ENCODE assay signal across 22 cellular contexts in genomic region chr1:1424623-1425229, GRCh38. TPM values are rescaled to one million over a fixed set of nuclear protein-coding genes. Genes with fewer than 3 reads are reported as not detected.
DNase-seq lines count a peak whose midpoint lies in the region; ATAC-seq, FAIRE-seq and TF ChIP-seq lines count a peak whose summit lies in the region.
"Had no signal": no experiment of that assay in that cellular context is flagged by ENCODE, and none has a peak within 500 bp of the region (broad histone marks: within the 10 kb centered on the region; RNA-seq: fewer than 3 reads in every experiment).

No MANE protein-coding gene starts in this region.

- H3K9me3 ChIP-seq in HepG2 (ENCODE audit: low read length) (no peaks in the 10 kb centered on the region), testis (no peaks in the 10 kb centered on the region)
- H3K9me3 ChIP-seq: upper lobe of right lung had no signal

- POLR2A ChIA-PET in activated CD4-positive, alpha-beta T cell treated with anti-CD3 and anti-CD28 coated beads for 36 hours (lab: Charles Lee): interaction anchor here (0.9 kb wide), 1 partner anchor 14 kb away, joined by 3 read pairs; no protein-coding TSS in a partner anchor
- POLR2A ChIA-PET in HepG2 (lab: Yijun Ruan, JAX) (interaction anchor here (1.4 to 3.1 kb wide), 6 partner anchors 7 to 22 kb away, joined by 3 to 21 read pairs (median 6); partner anchors contain the start of gene MRPL20), GM10248 (lab: Yijun Ruan, JAX) (no interaction called here)

- H3K36me3 ChIP-seq in HepG2 (replicated peaks in 1 of 2; ENCODE audit: control insufficient read depth in 1 of 2, insufficient read depth in 2 of 2, low read length in 2 of 2) (no peaks in the 10 kb centered on the region), testis (ENCODE audit: low read depth, missing control alignments) (no peaks in the 10 kb centered on the region)
- H3K36me3 ChIP-seq: upper lobe of right lung had no signal

- peaks cover 26% of the 10 kb centered on the region for H3K27me3 Mint-ChIP-seq in activated CD4-positive, alpha-beta T cell treated with anti-CD3 and anti-CD28 coated beads, Interleukin-2, amount 10 ng/mL, durations not matched to agents 24 days and 14 days
- peaks cover 22% of the 10 kb centered on the region for H3K27me3 Mint-ChIP-seq in activated CD4-positive, alpha-beta T cell treated with anti-CD3 and anti-CD28 coated beads for 36 hours

- no peak for TF ChIP-seq POLR2A in HepG2 (IDR thresholded peaks at IDR 0.05; ENCODE audit: insufficient read depth in 1 of 2, low read depth in 2 of 2, low read length in 2 of 2)
- TF ChIP-seq POLR2A in testis (IDR thresholded peaks at IDR 0.05): no peak

- TF ChIP-seq RAD21 in HepG2 (CRISPR knock-in tag; IDR thresholded peaks at IDR 0.05): no peak

- TF ChIP-seq EP300 in HepG2 (IDR thresholded peaks at IDR 0.05; ENCODE audit: low read depth in 2 of 2, low read length in 2 of 2) (no peak), HepG2 (CRISPR knock-in tag; IDR thresholded peaks at IDR 0.05; ENCODE audit: borderline replicate concordance) (no peak)

- no peak for DNase-seq in activated CD4-positive, alpha-beta T cell treated with anti-CD3 and anti-CD28 coated beads, Interleukin-2, amount 10 ng/mL, durations not matched to agents 24 days and 14 days
- no peak for DNase-seq in activated CD4-positive, alpha-beta T cell treated with anti-CD3 and anti-CD28 coated beads for 36 hours
- DNase-seq in HepG2 (ENCODE audit: low spot score) (no peak), testis (peak; percentile 75), sciatic nerve (ENCODE audit: low spot score) (no peak), GM10248 (ENCODE audit: extremely low spot score) (no peak)
- DNase-seq: activated naive CD4-positive, alpha-beta T cell treated with Interleukin-2 at 50 U/mL for 16 hours; activated T-cell treated with anti-CD3 and anti-CD28 coated beads, Interleukin-2, amount 50 U/mL, for 24 hours; AML-193; effector memory CD8-positive, alpha-beta T cell; GM23248; left colon; MM.1S; NCI-H1436; NCI-H524; stimulated activated CD4-positive, alpha-beta T cell treated with anti-CD3 and anti-CD28 coated beads, Interleukin-4, amount 100 ng/mL, for 24 hours; upper lobe of right lung had no signal

- H3K4me1 ChIP-seq in HepG2 (ENCODE audit: insufficient read depth, low read length) (peaks cover 50% of the 10 kb centered on the region), testis (peaks cover 18% of the 10 kb centered on the region)

- FAIRE-seq in HepG2 (lab: Jason Lieb, UNC): no peak
- FAIRE-seq: GM12878 had no signal

- in situ Hi-C loops in HepG2 (cut with HindIII; ENCODE audit: extremely low pct_ligation_motif_present, low pct_unique_long_range_greater_than_20kb): no loop called here

- no peak overlapping the region for H3K4me3 Mint-ChIP-seq in activated CD4-positive, alpha-beta T cell treated with anti-CD3 and anti-CD28 coated beads, Interleukin-2, amount 10 ng/mL, durations not matched to agents 24 days and 14 days
- H3K4me3 Mint-ChIP-seq in activated CD4-positive, alpha-beta T cell treated with anti-CD3 and anti-CD28 coated beads for 36 hours: no peak overlapping the region
- H3K4me3 Mint-ChIP-seq: activated T-cell treated with anti-CD3 and anti-CD28 coated beads, Interleukin-2, amount 50 U/mL, for 24 hours; effector memory CD8-positive, alpha-beta T cell; stimulated activated naive CD8-positive, alpha-beta T cell treated with anti-CD3 and anti-CD28 coated beads, Interleukin-15, Interleukin-2, amounts not matched to agents 100 ng/mL and 50 ng/mL, for 24 hours had no signal

- WGBS in HepG2 (ENCODE audit: low lambda C conversion rate): 58% methylated on average over 22 of the region's 22 CpGs
- 72 to 79% methylated on average over 22 of the region's 22 CpGs for WGBS in testis, 2 donors

- no peaks in the 10 kb centered on the region for H3K9me3 Mint-ChIP-seq in activated CD4-positive, alpha-beta T cell treated with anti-CD3 and anti-CD28 coated beads, Interleukin-2, amount 10 ng/mL, durations not matched to agents 24 days and 14 days
- H3K9me3 Mint-ChIP-seq in activated CD4-positive, alpha-beta T cell treated with anti-CD3 and anti-CD28 coated beads for 36 hours (ENCODE audit: low read depth): no peaks in the 10 kb centered on the region
- H3K9me3 Mint-ChIP-seq: activated T-cell treated with anti-CD3 and anti-CD28 coated beads, Interleukin-2, amount 50 U/mL, for 24 hours; effector memory CD8-positive, alpha-beta T cell; stimulated activated naive CD8-positive, alpha-beta T cell treated with anti-CD3 and anti-CD28 coated beads, Interleukin-15, Interleukin-2, amounts not matched to agents 100 ng/mL and 50 ng/mL, for 24 hours had no signal

- no peak overlapping the region for H3K27ac ChIP-seq in HepG2 (ENCODE audit: extremely low read length, insufficient read depth, low read length)
- H3K27ac ChIP-seq in testis: peak overlapping the region in 1 of 2 donors; percentile 83
- H3K27ac ChIP-seq: 22Rv1, GM23248, upper lobe of right lung had no signal

- no peaks in the 10 kb centered on the region; a peak in 1 of 5 replicates for H3K27me3 ChIP-seq in HepG2 (ENCODE audit: control insufficient read depth in 1 of 2, insufficient read depth in 2 of 2, low read length in 2 of 2)
- H3K27me3 ChIP-seq in testis: no peaks in the 10 kb centered on the region
- H3K27me3 ChIP-seq: upper lobe of right lung had no signal

- H3K36me3 Mint-ChIP-seq in activated CD4-positive, alpha-beta T cell treated with anti-CD3 and anti-CD28 coated beads, Interleukin-2, amount 10 ng/mL, durations not matched to agents 24 days and 14 days (ENCODE audit: low read depth): no peaks in the 10 kb centered on the region
- H3K36me3 Mint-ChIP-seq in activated CD4-positive, alpha-beta T cell treated with anti-CD3 and anti-CD28 coated beads for 36 hours (ENCODE audit: low read depth): no peaks in the 10 kb centered on the region

- CTCF ChIA-PET in activated CD4-positive, alpha-beta T cell treated with anti-CD3 and anti-CD28 coated beads for 36 hours (lab: Charles Lee): no interaction called here
- CTCF ChIA-PET in HepG2 (lab: Yijun Ruan, JAX; ENCODE audit: low intra/inter-chr PET ratio, low total read pairs): no interaction called here
- CTCF ChIA-PET in GM10248 (lab: Yijun Ruan, JAX): interaction anchor here (1.5 kb wide), 1 partner anchor 12 kb away, joined by 5 read pairs; no protein-coding TSS in a partner anchor

- H2AFZ ChIP-seq in HepG2 (ENCODE audit: low read length): no peak overlapping the region
- H2AFZ ChIP-seq: GM23248 had no signal

- TF ChIP-seq CTCF in HepG2 (CRISPR knock-in tag; IDR thresholded peaks at IDR 0.05): no peak
- no peak for TF ChIP-seq CTCF in testis (IDR thresholded peaks at IDR 0.05)
- no peak for TF ChIP-seq CTCF in GM10248 (IDR thresholded peaks at IDR 0.05; ENCODE audit: control extremely low read depth, extremely low read depth, low read depth, missing control alignments)

- BruUV-seq in HepG2 (replicated peaks; lab: Mats Ljungman, UMichigan): no TSS peak

- peak overlapping the region; percentile 14 for H3K27ac Mint-ChIP-seq in activated CD4-positive, alpha-beta T cell treated with anti-CD3 and anti-CD28 coated beads, Interleukin-2, amount 10 ng/mL, durations not matched to agents 24 days and 14 days
- H3K27ac Mint-ChIP-seq in activated CD4-positive, alpha-beta T cell treated with anti-CD3 and anti-CD28 coated beads for 36 hours: no peak overlapping the region
- H3K27ac Mint-ChIP-seq: activated T-cell treated with anti-CD3 and anti-CD28 coated beads, Interleukin-2, amount 50 U/mL, for 24 hours; effector memory CD8-positive, alpha-beta T cell; stimulated activated naive CD8-positive, alpha-beta T cell treated with anti-CD3 and anti-CD28 coated beads, Interleukin-15, Interleukin-2, amounts not matched to agents 100 ng/mL and 50 ng/mL, for 24 hours had no signal

- H4K20me1 ChIP-seq in HepG2 (ENCODE audit: insufficient read depth, low read length): no peaks in the 10 kb centered on the region

- no peak overlapping the region; the same call in 1 of the 2 replicates for H3K4me2 ChIP-seq in HepG2 (ENCODE audit: low read depth, low read length)

- H3K4me3 ChIP-seq in HepG2 (replicated peaks in 1 of 3; ENCODE audit: insufficient read depth in 1 of 3, low read depth in 2 of 3, low read length in 3 of 3) (no peak overlapping the region), testis (no peak overlapping the region)
- H3K4me3 ChIP-seq: GM12878, GM23248, upper lobe of right lung had no signal

- no peak overlapping the region for H3K9ac ChIP-seq in HepG2 (ENCODE audit: insufficient read depth, low read depth, low read length)
- H3K9ac ChIP-seq: GM23248 had no signal

- peaks cover 4% of the 10 kb centered on the region for H3K79me2 ChIP-seq in HepG2 (ENCODE audit: insufficient read depth, low read length)

- intact Hi-C loops in activated CD4-positive, alpha-beta T cell treated with anti-CD3 and anti-CD28 coated beads, Interleukin-2, amount 10 ng/mL, durations not matched to agents 24 days and 14 days (cut with micrococcal nuclease): no loop called here
- intact Hi-C loops in activated CD4-positive, alpha-beta T cell treated with anti-CD3 and anti-CD28 coated beads for 36 hours (cut with DNase I, micrococcal nuclease): no loop called here
- intact Hi-C loops in HepG2 (cut with micrococcal nuclease; ENCODE audit: unreplicated experiment) (no loop called here), testis (cut with DNase I; ENCODE audit: low total_unique reads) (no loop called here), sciatic nerve (cut with DNase I) (no loop called here)

- ATAC-seq in activated CD4-positive, alpha-beta T cell treated with anti-CD3 and anti-CD28 coated beads for 36 hours: no peak
- ATAC-seq in HepG2 (no peak), sciatic nerve (no peak)
- ATAC-seq: effector memory CD8-positive, alpha-beta T cell; GM12878; left colon; upper lobe of right lung had no signal

- H3K4me1 Mint-ChIP-seq in activated CD4-positive, alpha-beta T cell treated with anti-CD3 and anti-CD28 coated beads, Interleukin-2, amount 10 ng/mL, durations not matched to agents 24 days and 14 days: peaks cover 5% of the 10 kb centered on the region
- H3K4me1 Mint-ChIP-seq in activated CD4-positive, alpha-beta T cell treated with anti-CD3 and anti-CD28 coated beads for 36 hours: peaks cover 4% of the 10 kb centered on the region

RNA-seq across cellular contexts. Expression of gene ANKRD65, which starts 3.6 kb away (rescaled TPM):
- total RNA-seq in activated CD4-positive, alpha-beta T cell treated with anti-CD3 and anti-CD28 coated beads, Interleukin-2, amount 10 ng/mL, durations not matched to agents 24 days and 14 days: not detected in 2 replicates
- not detected for total RNA-seq in activated CD4-positive, alpha-beta T cell treated with anti-CD3 and anti-CD28 coated beads for 36 hours
- 28.3 and 30.1 TPM in 2 replicates for total RNA-seq in HepG2 (2016; rRNA removed; fragmentation: Illumina TruSeq; extraction: Trizol)
- total RNA-seq in HepG2 (2016; cell fraction: cytosol; rRNA removed; fragmentation: Illumina TruSeq; extraction: Trizol; ENCODE audit: low read depth): 5.3 and 5.6 TPM in 2 replicates
- 28.5 and 29.3 TPM in 2 replicates for total RNA-seq in HepG2 (2016; cell fraction: insoluble cytoplasmic fraction; rRNA removed; fragmentation: Illumina TruSeq; extraction: Trizol)
- total RNA-seq in HepG2 (2016; cell fraction: membrane; rRNA removed; fragmentation: Illumina TruSeq; extraction: Trizol): 16.0 and 16.3 TPM in 2 replicates
- total RNA-seq in HepG2 (2016; cell fraction: nucleus; rRNA removed; fragmentation: Illumina TruSeq; extraction: Trizol): 18.0 and 19.5 TPM in 2 replicates
- 12.1 and 13.2 TPM in 2 replicates for polyA plus RNA-seq in HepG2 (2011; rRNA removed)
- 13.0 and 16.9 TPM in 2 replicates for polyA plus RNA-seq in HepG2 (2011; cell fraction: cytosol; rRNA removed)
- polyA plus RNA-seq in HepG2 (2011; cell fraction: nucleus; rRNA removed): 27.8 and 28.7 TPM in 2 replicates
- 7.1 and 8.2 TPM in 2 replicates for polyA plus RNA-seq in HepG2 (2012)
- polyA plus RNA-seq in HepG2 (2016; cell fraction: cytosol; fragmentation: Illumina TruSeq; extraction: Trizol; ENCODE audit: low read depth): 5.0 TPM in 2 replicates
- 30.0 and 31.6 TPM in 2 replicates for polyA plus RNA-seq in HepG2 (2016; cell fraction: insoluble cytoplasmic fraction; fragmentation: Illumina TruSeq; extraction: Trizol; ENCODE audit: low read depth)
- polyA plus RNA-seq in HepG2 (2016; cell fraction: membrane; fragmentation: Illumina TruSeq; extraction: Trizol; ENCODE audit: low read depth): 11.4 and 12.1 TPM in 2 replicates
- 45.0 and 48.7 TPM in 2 replicates for polyA plus RNA-seq in HepG2 (2016; cell fraction: nucleus; fragmentation: Illumina TruSeq; extraction: Trizol; ENCODE audit: insufficient read depth, low read depth)
- 9.7 TPM in 1 of 2 replicates, not detected in the other for polyA minus RNA-seq in HepG2 (2011; rRNA and poly(A)+ RNA removed; ENCODE audit: low replicate concordance)
- 5.6 and 6.6 TPM in 2 replicates for polyA minus RNA-seq in HepG2 (2011; cell fraction: cytosol; rRNA and poly(A)+ RNA removed)
- 2.6 and 3.6 TPM in 2 replicates for polyA minus RNA-seq in HepG2 (2011; cell fraction: nucleus; rRNA and poly(A)+ RNA removed)
- total RNA-seq in testis: 10 to 100 TPM; 10.4 to 14.7 TPM
- 10.0 TPM for polyA plus RNA-seq in testis (ENCODE audit: insufficient read depth, low read depth, low replicate concordance)
- total RNA-seq in sciatic nerve: 11.2 TPM
- polyA plus RNA-seq: neural cell had no signal

RNA-seq across cellular contexts. Expression of gene VWA1, which starts 10.8 kb away (rescaled TPM):
- 4.9 and 5.2 TPM in 2 replicates for total RNA-seq in activated CD4-positive, alpha-beta T cell treated with anti-CD3 and anti-CD28 coated beads, Interleukin-2, amount 10 ng/mL, durations not matched to agents 24 days and 14 days
- total RNA-seq in activated CD4-positive, alpha-beta T cell treated with anti-CD3 and anti-CD28 coated beads for 36 hours: under 1 TPM; 0.56 to 0.78 TPM
- 25.1 and 57.5 TPM in 2 replicates for total RNA-seq in HepG2 (2016; rRNA removed; fragmentation: Illumina TruSeq; extraction: Trizol)
- 4.5 and 4.7 TPM in 2 replicates for total RNA-seq in HepG2 (2016; cell fraction: cytosol; rRNA removed; fragmentation: Illumina TruSeq; extraction: Trizol; ENCODE audit: low read depth)
- total RNA-seq in HepG2 (2016; cell fraction: insoluble cytoplasmic fraction; rRNA removed; fragmentation: Illumina TruSeq; extraction: Trizol): 23.6 and 57.6 TPM in 2 replicates
- 12.5 and 16.0 TPM in 2 replicates for total RNA-seq in HepG2 (2016; cell fraction: membrane; rRNA removed; fragmentation: Illumina TruSeq; extraction: Trizol)
- 51.4 and 68.6 TPM in 2 replicates for total RNA-seq in HepG2 (2016; cell fraction: nucleus; rRNA removed; fragmentation: Illumina TruSeq; extraction: Trizol)
- 40.9 and 61.3 TPM in 2 replicates for polyA plus RNA-seq in HepG2 (2011; rRNA removed)
- polyA plus RNA-seq in HepG2 (2011; cell fraction: cytosol; rRNA removed): 31.3 and 57.3 TPM in 2 replicates
- 80.8 and 81.7 TPM in 2 replicates for polyA plus RNA-seq in HepG2 (2011; cell fraction: nucleus; rRNA removed)
- 28.6 and 31.7 TPM in 2 replicates for polyA plus RNA-seq in HepG2 (2012)
- 6.7 and 8.2 TPM in 2 replicates for polyA plus RNA-seq in HepG2 (2016; cell fraction: cytosol; fragmentation: Illumina TruSeq; extraction: Trizol; ENCODE audit: low read depth)
- 32.1 and 34.9 TPM in 2 replicates for polyA plus RNA-seq in HepG2 (2016; cell fraction: insoluble cytoplasmic fraction; fragmentation: Illumina TruSeq; extraction: Trizol; ENCODE audit: low read depth)
- 16.7 and 17.0 TPM in 2 replicates for polyA plus RNA-seq in HepG2 (2016; cell fraction: membrane; fragmentation: Illumina TruSeq; extraction: Trizol; ENCODE audit: low read depth)
- polyA plus RNA-seq in HepG2 (2016; cell fraction: nucleus; fragmentation: Illumina TruSeq; extraction: Trizol; ENCODE audit: insufficient read depth, low read depth): 140 and 151 TPM in 2 replicates
- polyA minus RNA-seq in HepG2 (2011; rRNA and poly(A)+ RNA removed; ENCODE audit: low replicate concordance): 0.05 and 92.8 TPM in 2 replicates
- 48.6 and 49.4 TPM in 2 replicates for polyA minus RNA-seq in HepG2 (2011; cell fraction: cytosol; rRNA and poly(A)+ RNA removed)
- polyA minus RNA-seq in HepG2 (2011; cell fraction: nucleus; rRNA and poly(A)+ RNA removed): 12.6 and 15.8 TPM in 2 replicates
- 10 to 100 TPM; 64.0 to 90.6 TPM for total RNA-seq in testis
- polyA plus RNA-seq in testis (ENCODE audit: insufficient read depth, low read depth, low replicate concordance): 46.6 TPM
- total RNA-seq in sciatic nerve: 175 TPM

RNA-seq across cellular contexts. Expression of gene MRPL20, which starts 17.6 kb away (rescaled TPM):
- total RNA-seq in activated CD4-positive, alpha-beta T cell treated with anti-CD3 and anti-CD28 coated beads, Interleukin-2, amount 10 ng/mL, durations not matched to agents 24 days and 14 days: 187 and 194 TPM in 2 replicates
- 100 to 1,000 TPM; 126 to 143 TPM for total RNA-seq in activated CD4-positive, alpha-beta T cell treated with anti-CD3 and anti-CD28 coated beads for 36 hours
- total RNA-seq in HepG2 (2016; rRNA removed; fragmentation: Illumina TruSeq; extraction: Trizol): 127 and 175 TPM in 2 replicates
- total RNA-seq in HepG2 (2016; cell fraction: cytosol; rRNA removed; fragmentation: Illumina TruSeq; extraction: Trizol; ENCODE audit: low read depth): 95.7 and 120 TPM in 2 replicates
- 134 and 183 TPM in 2 replicates for total RNA-seq in HepG2 (2016; cell fraction: insoluble cytoplasmic fraction; rRNA removed; fragmentation: Illumina TruSeq; extraction: Trizol)
- total RNA-seq in HepG2 (2016; cell fraction: membrane; rRNA removed; fragmentation: Illumina TruSeq; extraction: Trizol): 123 and 133 TPM in 2 replicates
- total RNA-seq in HepG2 (2016; cell fraction: nucleus; rRNA removed; fragmentation: Illumina TruSeq; extraction: Trizol): 46.7 and 58.9 TPM in 2 replicates
- 59.0 and 59.2 TPM in 2 replicates for polyA plus RNA-seq in HepG2 (2011; rRNA removed)
- polyA plus RNA-seq in HepG2 (2011; cell fraction: cytosol; rRNA removed): 66.2 and 67.4 TPM in 2 replicates
- 66.3 and 68.1 TPM in 2 replicates for polyA plus RNA-seq in HepG2 (2011; cell fraction: nucleus; rRNA removed)
- 76.2 and 77.0 TPM in 2 replicates for polyA plus RNA-seq in HepG2 (2012)
- 118 and 143 TPM in 2 replicates for polyA plus RNA-seq in HepG2 (2016; cell fraction: cytosol; fragmentation: Illumina TruSeq; extraction: Trizol; ENCODE audit: low read depth)
- polyA plus RNA-seq in HepG2 (2016; cell fraction: insoluble cytoplasmic fraction; fragmentation: Illumina TruSeq; extraction: Trizol; ENCODE audit: low read depth): 188 and 207 TPM in 2 replicates
- polyA plus RNA-seq in HepG2 (2016; cell fraction: membrane; fragmentation: Illumina TruSeq; extraction: Trizol; ENCODE audit: low read depth): 122 and 127 TPM in 2 replicates
- 127 and 138 TPM in 2 replicates for polyA plus RNA-seq in HepG2 (2016; cell fraction: nucleus; fragmentation: Illumina TruSeq; extraction: Trizol; ENCODE audit: insufficient read depth, low read depth)
- polyA minus RNA-seq in HepG2 (2011; rRNA and poly(A)+ RNA removed; ENCODE audit: low replicate concordance): 58.2 and 96.6 TPM in 2 replicates
- 26.2 and 30.6 TPM in 2 replicates for polyA minus RNA-seq in HepG2 (2011; cell fraction: cytosol; rRNA and poly(A)+ RNA removed)
- polyA minus RNA-seq in HepG2 (2011; cell fraction: nucleus; rRNA and poly(A)+ RNA removed): 29.2 and 39.5 TPM in 2 replicates
- total RNA-seq in testis: 100 to 1,000 TPM; 104 to 123 TPM
- 110 TPM for polyA plus RNA-seq in testis (ENCODE audit: insufficient read depth, low read depth, low replicate concordance)
- 75.6 TPM for total RNA-seq in sciatic nerve

RNA-seq across cellular contexts. Expression of gene ATAD3C, which starts 24.8 kb away (rescaled TPM):
- 0.40 and 0.75 TPM in 2 replicates for total RNA-seq in activated CD4-positive, alpha-beta T cell treated with anti-CD3 and anti-CD28 coated beads, Interleukin-2, amount 10 ng/mL, durations not matched to agents 24 days and 14 days
- total RNA-seq in activated CD4-positive, alpha-beta T cell treated with anti-CD3 and anti-CD28 coated beads for 36 hours: under 1 TPM; 0.30 to 0.39 TPM
- total RNA-seq in HepG2 (2016; rRNA removed; fragmentation: Illumina TruSeq; extraction: Trizol) (3.2 and 4.7 TPM in 2 replicates), testis (1 to 10 TPM; 1.3 to 3.0 TPM), sciatic nerve (2.4 TPM)
- 2.4 and 4.7 TPM in 2 replicates for total RNA-seq in HepG2 (2016; cell fraction: cytosol; rRNA removed; fragmentation: Illumina TruSeq; extraction: Trizol; ENCODE audit: low read depth)
- 2.7 and 3.3 TPM in 2 replicates for total RNA-seq in HepG2 (2016; cell fraction: insoluble cytoplasmic fraction; rRNA removed; fragmentation: Illumina TruSeq; extraction: Trizol)
- total RNA-seq in HepG2 (2016; cell fraction: membrane; rRNA removed; fragmentation: Illumina TruSeq; extraction: Trizol): 5.4 and 8.1 TPM in 2 replicates
- 1.2 and 2.1 TPM in 2 replicates for total RNA-seq in HepG2 (2016; cell fraction: nucleus; rRNA removed; fragmentation: Illumina TruSeq; extraction: Trizol)
- polyA plus RNA-seq in HepG2 (2011; rRNA removed) (2.4 and 3.5 TPM in 2 replicates), testis (ENCODE audit: insufficient read depth, low read depth, low replicate concordance) (1.5 TPM)
- polyA plus RNA-seq in HepG2 (2011; cell fraction: cytosol; rRNA removed): 3.5 and 3.6 TPM in 2 replicates
- polyA plus RNA-seq in HepG2 (2011; cell fraction: nucleus; rRNA removed): 1.7 and 1.9 TPM in 2 replicates
- polyA plus RNA-seq in HepG2 (2012): 3.2 and 4.4 TPM in 2 replicates
- 5.2 and 8.6 TPM in 2 replicates for polyA plus RNA-seq in HepG2 (2016; cell fraction: cytosol; fragmentation: Illumina TruSeq; extraction: Trizol; ENCODE audit: low read depth)
- 4.6 and 4.8 TPM in 2 replicates for polyA plus RNA-seq in HepG2 (2016; cell fraction: insoluble cytoplasmic fraction; fragmentation: Illumina TruSeq; extraction: Trizol; ENCODE audit: low read depth)
- polyA plus RNA-seq in HepG2 (2016; cell fraction: membrane; fragmentation: Illumina TruSeq; extraction: Trizol; ENCODE audit: low read depth): 8.3 TPM in 2 replicates
- 1.5 and 1.9 TPM in 2 replicates for polyA plus RNA-seq in HepG2 (2016; cell fraction: nucleus; fragmentation: Illumina TruSeq; extraction: Trizol; ENCODE audit: insufficient read depth, low read depth)
- 0.96 TPM in 1 of 2 replicates, not detected in the other for polyA minus RNA-seq in HepG2 (2011; rRNA and poly(A)+ RNA removed; ENCODE audit: low replicate concordance)
- polyA minus RNA-seq in HepG2 (2011; cell fraction: cytosol; rRNA and poly(A)+ RNA removed): 0.97 and 2.1 TPM in 2 replicates
- 0.39 and 0.75 TPM in 2 replicates for polyA minus RNA-seq in HepG2 (2011; cell fraction: nucleus; rRNA and poly(A)+ RNA removed)
- total RNA-seq: cerebellum, GM23248 had no signal
- polyA plus RNA-seq: neural cell had no signal

RNA-seq across cellular contexts. Expression of gene CCNL2, which starts 25.6 kb away (rescaled TPM):
- total RNA-seq in activated CD4-positive, alpha-beta T cell treated with anti-CD3 and anti-CD28 coated beads, Interleukin-2, amount 10 ng/mL, durations not matched to agents 24 days and 14 days: 144 and 146 TPM in 2 replicates
- 10 to 100 TPM; 73.6 to 89.7 TPM for total RNA-seq in activated CD4-positive, alpha-beta T cell treated with anti-CD3 and anti-CD28 coated beads for 36 hours
- total RNA-seq in HepG2 (2016; rRNA removed; fragmentation: Illumina TruSeq; extraction: Trizol) (19.6 and 105 TPM in 2 replicates), testis (100 to 1,000 TPM; 204 to 209 TPM), sciatic nerve (207 TPM)
- total RNA-seq in HepG2 (2016; cell fraction: cytosol; rRNA removed; fragmentation: Illumina TruSeq; extraction: Trizol; ENCODE audit: low read depth): 23.1 and 23.2 TPM in 2 replicates
- 18.4 and 112 TPM in 2 replicates for total RNA-seq in HepG2 (2016; cell fraction: insoluble cytoplasmic fraction; rRNA removed; fragmentation: Illumina TruSeq; extraction: Trizol)
- 21.7 and 25.3 TPM in 2 replicates for total RNA-seq in HepG2 (2016; cell fraction: membrane; rRNA removed; fragmentation: Illumina TruSeq; extraction: Trizol)
- 252 and 278 TPM in 2 replicates for total RNA-seq in HepG2 (2016; cell fraction: nucleus; rRNA removed; fragmentation: Illumina TruSeq; extraction: Trizol)
- polyA plus RNA-seq in HepG2 (2011; rRNA removed) (340 and 452 TPM in 2 replicates), testis (ENCODE audit: insufficient read depth, low read depth, low replicate concordance) (90.9 TPM)
- polyA plus RNA-seq in HepG2 (2011; cell fraction: cytosol; rRNA removed): 47.9 and 55.8 TPM in 2 replicates
- 3,874 and 4,178 TPM in 2 replicates for polyA plus RNA-seq in HepG2 (2011; cell fraction: nucleus; rRNA removed)
- 208 and 270 TPM in 2 replicates for polyA plus RNA-seq in HepG2 (2012)
- 4.2 TPM in 2 replicates for polyA plus RNA-seq in HepG2 (2016; cell fraction: cytosol; fragmentation: Illumina TruSeq; extraction: Trizol; ENCODE audit: low read depth)
- 20.7 and 27.8 TPM in 2 replicates for polyA plus RNA-seq in HepG2 (2016; cell fraction: insoluble cytoplasmic fraction; fragmentation: Illumina TruSeq; extraction: Trizol; ENCODE audit: low read depth)
- 9.4 TPM in 2 replicates for polyA plus RNA-seq in HepG2 (2016; cell fraction: membrane; fragmentation: Illumina TruSeq; extraction: Trizol; ENCODE audit: low read depth)
- 821 and 868 TPM in 2 replicates for polyA plus RNA-seq in HepG2 (2016; cell fraction: nucleus; fragmentation: Illumina TruSeq; extraction: Trizol; ENCODE audit: insufficient read depth, low read depth)
- polyA minus RNA-seq in HepG2 (2011; rRNA and poly(A)+ RNA removed; ENCODE audit: low replicate concordance): 74.3 and 99.2 TPM in 2 replicates
- polyA minus RNA-seq in HepG2 (2011; cell fraction: cytosol; rRNA and poly(A)+ RNA removed): 17.2 and 18.4 TPM in 2 replicates
- 560 and 630 TPM in 2 replicates for polyA minus RNA-seq in HepG2 (2011; cell fraction: nucleus; rRNA and poly(A)+ RNA removed)
